30 cellular contexts compared by ENCODE assay signal in the genomic region with DNA sequence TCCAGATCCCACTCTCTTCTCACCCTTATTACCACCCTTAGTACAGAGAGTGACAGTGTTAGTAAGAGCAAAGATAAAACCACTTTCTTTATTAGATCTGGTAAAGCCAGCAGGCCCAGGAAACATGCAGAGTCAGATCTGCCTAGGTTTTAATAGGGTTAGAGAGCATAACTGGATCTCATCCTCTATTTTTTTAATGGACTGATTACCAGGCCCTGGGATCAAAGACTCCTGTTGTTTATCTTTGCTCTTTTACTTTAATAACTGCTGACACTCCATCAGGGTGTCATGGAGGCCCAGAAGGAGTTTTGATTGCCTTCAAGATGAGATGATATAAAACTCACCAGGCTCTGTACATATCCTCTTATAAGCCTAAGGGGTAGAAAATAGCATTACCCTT.
"Had no signal": no experiment of that assay in that cellular context is flagged by ENCODE, and none has a peak within 500 bp of the region (broad histone marks: within the 10 kb centered on the region; RNA-seq: fewer than 3 reads in every experiment).

No MANE protein-coding gene starts in this region.

- H3K4me3 Mint-ChIP-seq: activated naive CD4-positive, alpha-beta T cell treated with anti-CD3 and anti-CD28 coated beads, Interleukin-2, amount 10 ng/mL, durations not matched to agents 7 days and 5 days; activated naive CD8-positive, alpha-beta T cell treated with anti-CD3 and anti-CD28 coated beads, Interleukin-2, amount 10 ng/mL, durations not matched to agents 7 days and 5 days; activated T-helper 1 cell treated with anti-CD3 and anti-CD28 coated beads, Interleukin-12 subunit alpha, Interleukin-12 subunit beta, Interleukin-2, Interleukin-4 antibody, amounts not matched to agents 30 ng/mL and 10 ng/mL and 1 ng/mL, durations not matched to agents 14 hours and 24 hours and 36 hours; naive thymus-derived CD4-positive, alpha-beta T cell; neural crest cell; stimulated activated memory B cell treated with anti-CD40 and anti-IgM and Interleukin-4, amounts not matched to agents 10 μg/mL and 1 μg/mL and 100 μg/mL, for 72 hours; stimulated activated naive CD8-positive, alpha-beta T cell treated with anti-CD3 and anti-CD28 coated beads, Interleukin-15, amount 100 ng/mL, for 72 hours; T-helper 2 cell treated with Interferon-gamma antibody and Interleukin-4, amounts not matched to agents 5 μg/mL and 100 μg/mL, for 36 hours had no signal

- ATAC-seq: esophagus mucosa; left cardiac atrium; naive thymus-derived CD4-positive, alpha-beta T cell; sciatic nerve; stimulated activated memory B cell treated with anti-CD40 and anti-IgM and Interleukin-4, amounts not matched to agents 10 μg/mL and 1 μg/mL and 100 μg/mL, for 72 hours; stimulated activated naive CD8-positive, alpha-beta T cell treated with anti-CD3 and anti-CD28 coated beads, Interleukin-15, amount 100 ng/mL, for 72 hours had no signal

- H3K4me1 ChIP-seq: tibial nerve had no signal

- H3K27ac Mint-ChIP-seq: activated naive CD4-positive, alpha-beta T cell treated with anti-CD3 and anti-CD28 coated beads, Interleukin-2, amount 10 ng/mL, durations not matched to agents 7 days and 5 days; activated naive CD8-positive, alpha-beta T cell treated with anti-CD3 and anti-CD28 coated beads, Interleukin-2, amount 10 ng/mL, durations not matched to agents 7 days and 5 days; activated T-helper 1 cell treated with anti-CD3 and anti-CD28 coated beads, Interleukin-12 subunit alpha, Interleukin-12 subunit beta, Interleukin-2, Interleukin-4 antibody, amounts not matched to agents 30 ng/mL and 10 ng/mL and 1 ng/mL, durations not matched to agents 14 hours and 24 hours and 36 hours; naive thymus-derived CD4-positive, alpha-beta T cell; stimulated activated memory B cell treated with anti-CD40 and anti-IgM and Interleukin-4, amounts not matched to agents 10 μg/mL and 1 μg/mL and 100 μg/mL, for 72 hours; stimulated activated naive CD8-positive, alpha-beta T cell treated with anti-CD3 and anti-CD28 coated beads, Interleukin-15, amount 100 ng/mL, for 72 hours; T-helper 2 cell treated with Interferon-gamma antibody and Interleukin-4, amounts not matched to agents 5 μg/mL and 100 μg/mL, for 36 hours had no signal

- H3K4me1 Mint-ChIP-seq: activated naive CD4-positive, alpha-beta T cell treated with anti-CD3 and anti-CD28 coated beads, Interleukin-2, amount 10 ng/mL, durations not matched to agents 7 days and 5 days; activated naive CD8-positive, alpha-beta T cell treated with anti-CD3 and anti-CD28 coated beads, Interleukin-2, amount 10 ng/mL, durations not matched to agents 7 days and 5 days; neural crest cell; stimulated activated memory B cell treated with anti-CD40 and anti-IgM and Interleukin-4, amounts not matched to agents 10 μg/mL and 1 μg/mL and 100 μg/mL, for 72 hours; stimulated activated naive CD8-positive, alpha-beta T cell treated with anti-CD3 and anti-CD28 coated beads, Interleukin-15, amount 100 ng/mL, for 72 hours had no signal

- H3K27me3 Mint-ChIP-seq: activated naive CD4-positive, alpha-beta T cell treated with anti-CD3 and anti-CD28 coated beads, Interleukin-2, amount 10 ng/mL, durations not matched to agents 7 days and 5 days; activated naive CD8-positive, alpha-beta T cell treated with anti-CD3 and anti-CD28 coated beads, Interleukin-2, amount 10 ng/mL, durations not matched to agents 7 days and 5 days; naive thymus-derived CD4-positive, alpha-beta T cell; stimulated activated memory B cell treated with anti-CD40 and anti-IgM and Interleukin-4, amounts not matched to agents 10 μg/mL and 1 μg/mL and 100 μg/mL, for 72 hours; stimulated activated naive CD8-positive, alpha-beta T cell treated with anti-CD3 and anti-CD28 coated beads, Interleukin-15, amount 100 ng/mL, for 72 hours had no signal

- H3K36me3 ChIP-seq: brain microvascular endothelial cell, tibial nerve had no signal

- H3K36me3 Mint-ChIP-seq: activated naive CD4-positive, alpha-beta T cell treated with anti-CD3 and anti-CD28 coated beads, Interleukin-2, amount 10 ng/mL, durations not matched to agents 7 days and 5 days had no signal

- H3K27me3 ChIP-seq: brain microvascular endothelial cell, tibial nerve had no signal

- H3K27ac ChIP-seq: brain microvascular endothelial cell, tibial nerve had no signal

- H3K4me3 ChIP-seq: tibial nerve had no signal

- DNase-seq: activated CD4-positive, alpha-beta T cell treated with anti-CD3 and anti-CD28 coated beads for 48 hours; activated CD4-positive, alpha-beta T cell treated with anti-CD3 and anti-CD28 coated beads, Interleukin-2, amount 50 U/mL, for 48 hours; activated CD8-positive, alpha-beta memory T cell treated with anti-CD3 and anti-CD28 coated beads for 24 hours; activated CD8-positive, alpha-beta memory T cell treated with anti-CD3 and anti-CD28 coated beads, Interleukin-2, amount 50 U/mL, for 4 hours; activated effector memory CD4-positive, alpha-beta T cell treated with anti-CD3 and anti-CD28 coated beads, Interleukin-2, amount 50 U/mL, for 16 hours; activated naive CD4-positive, alpha-beta T cell treated with anti-CD3 and anti-CD28 coated beads, Interleukin-2, amount 10 ng/mL, durations not matched to agents 7 days and 5 days; activated naive CD8-positive, alpha-beta T cell treated with anti-CD3 and anti-CD28 coated beads, Interleukin-2, amount 10 ng/mL, durations not matched to agents 7 days and 5 days; activated T-cell treated with anti-CD3 and anti-CD28 coated beads, Interleukin-2, amount 50 U/mL, for 1 hour; brain microvascular endothelial cell; caudate nucleus; cortex of kidney; foreskin fibroblast; head of caudate nucleus; hippocampal formation; left cardiac atrium; mammary epithelial cell; midbrain; naive thymus-derived CD4-positive, alpha-beta T cell; small intestine; stimulated activated CD4-positive, alpha-beta T cell treated with anti-CD3 and anti-CD28 coated beads, Interleukin-4, amount 100 ng/mL, for 4 hours; stimulated activated CD8-positive, alpha-beta memory T cell treated with anti-CD3 and anti-CD28 coated beads, Interleukin-4, amount 100 ng/mL, for 48 hours; stimulated activated naive CD8-positive, alpha-beta T cell treated with anti-CD3 and anti-CD28 coated beads, Interleukin-15, amount 100 ng/mL, for 72 hours; T-helper 1 cell had no signal

- H3K9me3 Mint-ChIP-seq: activated naive CD4-positive, alpha-beta T cell treated with anti-CD3 and anti-CD28 coated beads, Interleukin-2, amount 10 ng/mL, durations not matched to agents 7 days and 5 days; activated naive CD8-positive, alpha-beta T cell treated with anti-CD3 and anti-CD28 coated beads, Interleukin-2, amount 10 ng/mL, durations not matched to agents 7 days and 5 days; neural crest cell; stimulated activated memory B cell treated with anti-CD40 and anti-IgM and Interleukin-4, amounts not matched to agents 10 μg/mL and 1 μg/mL and 100 μg/mL, for 72 hours; stimulated activated naive CD8-positive, alpha-beta T cell treated with anti-CD3 and anti-CD28 coated beads, Interleukin-15, amount 100 ng/mL, for 72 hours; T-helper 2 cell treated with Interferon-gamma antibody and Interleukin-4, amounts not matched to agents 5 μg/mL and 100 μg/mL, for 36 hours had no signal

- H3K9me3 ChIP-seq: tibial nerve had no signal
